8 cellular contexts compared by ENCODE assay signal in the genomic region with DNA sequence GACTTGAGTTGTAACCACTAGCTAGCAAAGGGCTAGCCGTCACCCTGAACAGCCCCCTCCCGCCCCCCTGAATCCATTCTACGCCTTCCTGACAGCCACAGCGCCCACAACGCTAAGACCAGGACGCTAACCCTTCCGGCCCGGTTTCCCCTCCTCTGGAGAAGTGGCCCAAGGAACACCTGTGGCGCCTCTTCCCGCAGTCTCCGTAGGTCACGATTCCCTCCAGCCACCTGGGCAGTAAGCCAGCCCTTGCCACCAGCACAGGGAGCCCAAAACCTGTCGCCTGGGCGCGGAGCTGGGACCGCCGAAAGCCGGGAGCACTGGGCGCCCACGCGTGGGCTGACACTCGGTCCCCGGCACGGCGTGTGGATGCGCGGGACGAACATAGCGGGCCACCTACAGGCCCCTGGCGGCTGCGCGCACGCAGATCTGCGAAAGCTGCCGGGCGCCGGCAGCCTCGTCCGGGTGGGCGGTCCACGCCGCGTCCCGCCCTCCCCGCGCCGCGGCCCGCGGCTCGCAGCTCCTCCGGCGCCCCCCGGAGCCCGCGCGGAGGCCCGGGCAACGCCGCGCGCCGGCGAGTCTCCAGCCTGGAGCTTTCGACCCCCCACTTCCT. TPM values are rescaled to one million over a fixed set of nuclear protein-coding genes. Genes with fewer than 3 reads are reported as not detected.
DNase-seq lines count a peak whose midpoint lies in the region; ATAC-seq, FAIRE-seq and TF ChIP-seq lines count a peak whose summit lies in the region.

No MANE protein-coding gene starts in this region.

- H3K27ac ChIP-seq in endothelial cell of umbilical vein (ENCODE audit: insufficient read depth, low read depth, low read length) (peak overlapping the region; percentile 89), transverse colon (peak overlapping the region; percentile 98 to 100 (median 100))

- H3K4me3 ChIP-seq in endothelial cell of umbilical vein (replicated peaks in 1 of 3; ENCODE audit: insufficient read depth in 1 of 3, low read depth in 1 of 3, low read length in 3 of 3) = peak overlapping the region; percentile 52 to 90 (median 66)
- peak overlapping the region; percentile 50 for H3K4me3 ChIP-seq in mucosa of stomach (ENCODE audit: low read length)
- peak overlapping the region; percentile 80 to 96 (median 90) for H3K4me3 ChIP-seq in transverse colon

- H3K9ac ChIP-seq in endothelial cell of umbilical vein (replicated peaks; ENCODE audit: extremely low read depth, insufficient read depth, low read length) (peak overlapping the region; percentile 86), mucosa of stomach (ENCODE audit: low read length) (peak overlapping the region; percentile 80)

- peak; percentile 31 for FAIRE-seq in endothelial cell of umbilical vein (lab: Jason Lieb, UNC)

- WGBS in transverse colon (ENCODE audit: low coverage in 1 of 2), 2 donors = 1% methylated on average over 54 of the region's 65 CpGs; no CpG with 5 or more reads in 1 of the 2 donors

- H4K20me1 ChIP-seq in endothelial cell of umbilical vein (replicated peaks; ENCODE audit: control insufficient read depth, extremely low read depth, insufficient read depth, low read length) = no peaks in the 10 kb centered on the region

- ATAC-seq in GM21390 (IDR thresholded peaks at IDR 0.05; ENCODE audit: unreplicated experiment) = peak; percentile 24

- CTCF ChIA-PET in endothelial cell of umbilical vein (lab: Charles Lee) = interaction anchor here (0.9 to 4.4 kb wide), 20 partner anchors 10 to 393 kb away, joined by 3 to 51 read pairs (median 6); no protein-coding TSS in a partner anchor

- peaks cover 20% of the 10 kb centered on the region for H3K79me2 ChIP-seq in endothelial cell of umbilical vein (ENCODE audit: control insufficient read depth, insufficient read depth, low read length)

- peak overlapping the region; percentile 89 for H3K4me2 ChIP-seq in endothelial cell of umbilical vein (ENCODE audit: insufficient read depth, low read length)

- BruUV-seq in endothelial cell of umbilical vein (replicated peaks; lab: Mats Ljungman, UMichigan) = no TSS peak

- TF ChIP-seq EP300 in transverse colon (IDR thresholded peaks at IDR 0.05; ENCODE audit: low read depth) = no peak

- POLR2A ChIA-PET in endothelial cell of umbilical vein (lab: Charles Lee) = interaction anchor here (0.5 to 2.3 kb wide), 13 partner anchors 11 to 1995 kb away, joined by 3 to 20 read pairs (median 6); partner anchors contain the start of gene SLC22A4

- DNase-seq in EL (peak; percentile 51), HK-2 (ENCODE audit: unreplicated experiment) (peak; percentile 40), endothelial cell of umbilical vein (ENCODE audit: low read depth, low spot score) (peak; percentile 46), transverse colon (peak; percentile 69), putamen (ENCODE audit: low spot score) (no peak)
- peak; percentile 55 to 56 for DNase-seq in activated CD4-positive, alpha-beta T cell treated with anti-CD3 and anti-CD28 coated beads, Interleukin-2, amount 50 U/mL, for 48 hours

- peak overlapping the region; percentile 78 for H2AFZ ChIP-seq in endothelial cell of umbilical vein (ENCODE audit: low read depth, low read length)

- peaks cover 9 to 27% of the 10 kb centered on the region in 2 experiments for H3K36me3 ChIP-seq in endothelial cell of umbilical vein (ENCODE audit: control insufficient read depth in 2 of 2, extremely low read depth in 1 of 2, insufficient read depth in 2 of 2, low read length in 2 of 2)
- peaks cover 28% of the 10 kb centered on the region for H3K36me3 ChIP-seq in mucosa of stomach (ENCODE audit: control insufficient read depth, insufficient read depth, low read length)
- H3K36me3 ChIP-seq in transverse colon = peaks cover 0 to 26% (median 17%) of the 10 kb centered on the region in 4 donors

- TF ChIP-seq CTCF in endothelial cell of umbilical vein (IDR thresholded peaks at IDR 0.05; ENCODE audit: extremely low read depth in 1 of 2, insufficient read depth in 1 of 2, low read depth in 1 of 2, low read length in 2 of 2) (peak in 1 of 2 donors; percentile 42), transverse colon (IDR thresholded peaks at IDR 0.05) (peak in 3 of 5 experiments; percentile 18 to 51 (median 30))

- no peaks in the 10 kb centered on the region for H3K9me1 ChIP-seq in endothelial cell of umbilical vein (replicated peaks; ENCODE audit: control insufficient read depth, extremely low read depth, insufficient read depth, low read length)

- H3K27me3 ChIP-seq in endothelial cell of umbilical vein (ENCODE audit: control insufficient read depth in 2 of 2, insufficient read depth in 2 of 2, low read length in 2 of 2) = no peaks in the 10 kb centered on the region
- no peaks in the 10 kb centered on the region for H3K27me3 ChIP-seq in mucosa of stomach (ENCODE audit: control insufficient read depth, insufficient read depth, low read length)
- H3K27me3 ChIP-seq in transverse colon = no peaks in the 10 kb centered on the region

- TF ChIP-seq POLR2A in endothelial cell of umbilical vein (IDR thresholded peaks at IDR 0.05; ENCODE audit: low read depth, low read length) (no peak), transverse colon (IDR thresholded peaks at IDR 0.05) (no peak)

- in situ Hi-C loops in transverse colon (cut with MboI; ENCODE audit: low pct_ligation_motif_present in 1 of 4, low pct_unique_long_range_greater_than_20kb in 1 of 4, low sequenced_read_pairs in 3 of 4) = loop anchor here in 3 of 4 donors (5.0 to 10.0 kb wide), 2 partner anchors 73 to 75 kb away; no protein-coding TSS in a partner anchor

- intact Hi-C loops in endothelial cell of umbilical vein (cut with micrococcal nuclease) = loop anchor here (1.0 to 10.0 kb wide), 4 partner anchors 24 to 195 kb away; partner anchors contain the start of gene SLC22A4
- intact Hi-C loops in transverse colon (cut with DNase I; ENCODE audit: low total_unique reads) = loop anchor here (5.0 kb wide), 1 partner anchor 73 kb away; no protein-coding TSS in a partner anchor

- H3K4me1 ChIP-seq in endothelial cell of umbilical vein (ENCODE audit: control insufficient read depth, extremely low read depth, insufficient read depth, low read length) (peaks cover 19% of the 10 kb centered on the region), mucosa of stomach (ENCODE audit: control insufficient read depth, insufficient read depth, low read length) (peaks cover 51% of the 10 kb centered on the region), transverse colon (peaks cover 36 to 63% (median 45%) of the 10 kb centered on the region in 4 donors)

- H3K9me3 ChIP-seq in endothelial cell of umbilical vein (replicated peaks; ENCODE audit: control insufficient read depth, insufficient read depth, low read length) (no peaks in the 10 kb centered on the region), mucosa of stomach (ENCODE audit: control insufficient read depth, low read length) (no peaks in the 10 kb centered on the region), transverse colon (no peaks in the 10 kb centered on the region)

- dilution Hi-C loops in endothelial cell of umbilical vein (cut with MboI; ENCODE audit: extremely low pct_ligation_motif_present, low sequenced_read_pairs) = no loop called here

TF ChIP-seq in endothelial cell of umbilical vein, 7 proteins besides CTCF, POLR2A, EP300 and RAD21:
- TF ChIP-seq EZH2 (IDR thresholded peaks at IDR 0.05; ENCODE audit: borderline replicate concordance, low read depth, low read length, severe bottlenecking) (no peak), POLR2AphosphoS5 (IDR thresholded peaks at IDR 0.05; ENCODE audit: insufficient read depth, low read depth, low read length) (no peak), MAX (IDR thresholded peaks at IDR 0.05; ENCODE audit: insufficient read depth, insufficient read length) (no peak), GATA2 (IDR thresholded peaks at IDR 0.05; ENCODE audit: insufficient read depth, insufficient read length, low read depth, low read length) (no peak), MYC (IDR thresholded peaks at IDR 0.05; ENCODE audit: low read depth, low read length) (no peak)

RNA-seq across cellular contexts. Expression of gene IRF1, which starts 0.6 kb away (rescaled TPM):
- 17.7 and 28.0 TPM in 2 replicates for total RNA-seq in endothelial cell of umbilical vein
- 10.6 and 12.3 TPM in 2 replicates for polyA plus RNA-seq in endothelial cell of umbilical vein
- polyA plus RNA-seq in endothelial cell of umbilical vein (2011; cell fraction: cytosol; rRNA removed) = 12.4 and 15.5 TPM in 2 replicates
- polyA plus RNA-seq in endothelial cell of umbilical vein (2011; cell fraction: nucleus; rRNA removed) = 28.0 and 32.5 TPM in 2 replicates
- polyA plus RNA-seq in endothelial cell of umbilical vein (2012) = 13.7 and 15.0 TPM in 2 replicates
- polyA minus RNA-seq in endothelial cell of umbilical vein = 25.9 and 32.0 TPM in 2 replicates
- polyA minus RNA-seq in endothelial cell of umbilical vein (2011; cell fraction: cytosol; rRNA and poly(A)+ RNA removed) = 11.5 TPM
- polyA minus RNA-seq in endothelial cell of umbilical vein (2011; cell fraction: nucleus; rRNA and poly(A)+ RNA removed) = 45.9 and 55.2 TPM in 2 replicates
- total RNA-seq in transverse colon = 10 to 100 TPM; 40.8 to 86.9 (median 65.5) TPM

RNA-seq across cellular contexts. Expression of gene IL5, which starts 53.3 kb away (rescaled TPM):
- not detected in 2 replicates for total RNA-seq in endothelial cell of umbilical vein
- not detected in 2 replicates for polyA plus RNA-seq in endothelial cell of umbilical vein
- polyA plus RNA-seq in endothelial cell of umbilical vein (2011; cell fraction: cytosol; rRNA removed) = not detected in 2 replicates
- not detected in 2 replicates for polyA plus RNA-seq in endothelial cell of umbilical vein (2011; cell fraction: nucleus; rRNA removed)
- polyA plus RNA-seq in endothelial cell of umbilical vein (2012) = not detected in 2 replicates
- polyA minus RNA-seq in endothelial cell of umbilical vein = not detected in 2 replicates
- polyA minus RNA-seq in endothelial cell of umbilical vein (2011; cell fraction: cytosol; rRNA and poly(A)+ RNA removed) = not detected
- polyA minus RNA-seq in endothelial cell of umbilical vein (2011; cell fraction: nucleus; rRNA and poly(A)+ RNA removed) = not detected in 2 replicates
- not detected for total RNA-seq in transverse colon
